ENCODE assay signal across 1 cellular context in the genomic region with DNA sequence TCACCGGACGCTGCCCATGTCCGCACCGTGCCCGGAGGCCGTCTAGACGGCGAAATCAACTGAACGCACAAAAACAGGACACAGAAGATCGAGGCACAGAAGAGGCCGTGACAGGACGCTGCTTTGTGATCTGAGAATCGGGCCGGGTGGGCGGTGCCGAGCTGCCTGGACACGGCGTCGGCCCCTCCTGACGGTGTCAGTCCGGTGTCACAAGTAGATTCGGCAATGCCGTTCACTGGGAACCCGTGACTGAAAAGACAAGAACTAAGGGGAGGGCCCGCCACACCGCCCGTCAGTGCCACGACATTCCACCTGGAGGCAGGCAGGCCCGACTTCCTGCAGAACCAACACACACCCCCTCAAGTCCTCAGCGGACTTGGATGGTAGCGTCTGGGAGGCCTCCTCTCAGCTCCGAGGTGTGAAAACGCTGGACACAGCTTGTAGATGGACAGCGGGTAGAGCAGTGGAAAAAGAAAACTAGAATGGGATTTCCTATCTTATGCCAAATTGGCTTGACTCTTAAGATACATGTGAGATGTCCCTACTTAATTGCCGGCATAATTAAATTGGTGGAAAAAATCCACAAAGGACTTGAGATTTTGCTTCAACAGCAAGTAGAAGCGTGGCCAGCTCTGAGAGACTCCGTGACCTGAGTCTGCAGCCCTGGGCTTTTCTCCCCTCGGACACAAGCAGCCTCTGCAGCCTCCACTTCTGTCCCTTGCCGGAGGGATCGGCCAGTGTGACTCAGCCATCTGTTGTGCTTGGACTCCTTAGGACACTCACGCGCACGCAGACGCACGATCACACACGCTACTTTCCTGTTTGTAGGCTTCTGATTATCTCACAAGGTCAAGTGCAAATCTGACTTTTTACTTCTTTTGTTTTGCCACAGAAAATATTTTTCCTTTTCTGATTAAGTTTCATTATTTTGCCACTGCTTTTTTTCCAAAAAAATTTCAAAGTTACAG.
TF ChIP-seq lines count a peak whose summit lies in the region.

No MANE protein-coding gene starts in this region.

TF ChIP-seq in HepG2, 621 proteins besides CTCF, POLR2A, EP300 and RAD21:
- TF ChIP-seq HMG20B (CRISPR knock-in tag; conservative IDR thresholded peaks at IDR 0.05), result no peak
- no peak for TF ChIP-seq MAFF (IDR thresholded peaks at IDR 0.05; ENCODE audit: low read depth, low read length)
- TF ChIP-seq, protein P1, sequence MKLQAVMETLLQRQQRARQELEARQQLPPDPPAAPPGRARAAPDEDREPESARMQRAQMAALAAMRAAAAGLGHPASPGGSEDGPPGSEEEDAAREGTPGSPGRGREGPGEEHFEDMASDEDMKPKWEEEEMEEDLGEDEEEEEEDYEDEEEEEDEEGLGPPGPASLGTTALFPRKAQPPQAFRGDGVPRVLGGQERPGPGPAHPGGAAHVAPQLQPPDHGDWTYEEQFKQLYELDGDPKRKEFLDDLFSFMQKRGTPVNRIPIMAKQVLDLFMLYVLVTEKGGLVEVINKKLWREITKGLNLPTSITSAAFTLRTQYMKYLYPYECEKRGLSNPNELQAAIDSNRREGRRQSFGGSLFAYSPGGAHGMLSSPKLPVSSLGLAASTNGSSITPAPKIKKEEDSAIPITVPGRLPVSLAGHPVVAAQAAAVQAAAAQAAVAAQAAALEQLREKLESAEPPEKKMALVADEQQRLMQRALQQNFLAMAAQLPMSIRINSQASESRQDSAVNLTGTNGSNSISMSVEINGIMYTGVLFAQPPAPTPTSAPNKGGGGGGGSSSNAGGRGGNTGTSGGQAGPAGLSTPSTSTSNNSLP (IDR thresholded peaks at IDR 0.05; ENCODE audit: low read depth, low read length), result no peak
- TF ChIP-seq BCL6 (CRISPR knock-in tag; IDR thresholded peaks at IDR 0.05), result no peak
- TF ChIP-seq, protein P2, sequence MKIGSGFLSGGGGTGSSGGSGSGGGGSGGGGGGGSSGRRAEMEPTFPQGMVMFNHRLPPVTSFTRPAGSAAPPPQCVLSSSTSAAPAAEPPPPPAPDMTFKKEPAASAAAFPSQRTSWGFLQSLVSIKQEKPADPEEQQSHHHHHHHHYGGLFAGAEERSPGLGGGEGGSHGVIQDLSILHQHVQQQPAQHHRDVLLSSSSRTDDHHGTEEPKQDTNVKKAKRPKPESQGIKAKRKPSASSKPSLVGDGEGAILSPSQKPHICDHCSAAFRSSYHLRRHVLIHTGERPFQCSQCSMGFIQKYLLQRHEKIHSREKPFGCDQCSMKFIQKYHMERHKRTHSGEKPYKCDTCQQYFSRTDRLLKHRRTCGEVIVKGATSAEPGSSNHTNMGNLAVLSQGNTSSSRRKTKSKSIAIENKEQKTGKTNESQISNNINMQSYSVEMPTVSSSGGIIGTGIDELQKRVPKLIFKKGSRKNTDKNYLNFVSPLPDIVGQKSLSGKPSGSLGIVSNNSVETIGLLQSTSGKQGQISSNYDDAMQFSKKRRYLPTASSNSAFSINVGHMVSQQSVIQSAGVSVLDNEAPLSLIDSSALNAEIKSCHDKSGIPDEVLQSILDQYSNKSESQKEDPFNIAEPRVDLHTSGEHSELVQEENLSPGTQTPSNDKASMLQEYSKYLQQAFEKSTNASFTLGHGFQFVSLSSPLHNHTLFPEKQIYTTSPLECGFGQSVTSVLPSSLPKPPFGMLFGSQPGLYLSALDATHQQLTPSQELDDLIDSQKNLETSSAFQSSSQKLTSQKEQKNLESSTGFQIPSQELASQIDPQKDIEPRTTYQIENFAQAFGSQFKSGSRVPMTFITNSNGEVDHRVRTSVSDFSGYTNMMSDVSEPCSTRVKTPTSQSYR (CRISPR knock-in tag; IDR thresholded peaks at IDR 0.05; ENCODE audit: borderline replicate concordance), result no peak
- no peak for TF ChIP-seq SPEN (CRISPR knock-in tag; IDR thresholded peaks at IDR 0.05; ENCODE audit: low read depth)
- no peak for TF ChIP-seq HDAC1 (CRISPR knock-in tag; IDR thresholded peaks at IDR 0.05)
- TF ChIP-seq HOXA3 (CRISPR knock-in tag; IDR thresholded peaks at IDR 0.05), result no peak
- TF ChIP-seq RFX3 (CRISPR knock-in tag; IDR thresholded peaks at IDR 0.05), result no peak
- no peak for TF ChIP-seq NR2F1 (CRISPR knock-in tag; IDR thresholded peaks at IDR 0.05)
- TF ChIP-seq, protein P3, sequence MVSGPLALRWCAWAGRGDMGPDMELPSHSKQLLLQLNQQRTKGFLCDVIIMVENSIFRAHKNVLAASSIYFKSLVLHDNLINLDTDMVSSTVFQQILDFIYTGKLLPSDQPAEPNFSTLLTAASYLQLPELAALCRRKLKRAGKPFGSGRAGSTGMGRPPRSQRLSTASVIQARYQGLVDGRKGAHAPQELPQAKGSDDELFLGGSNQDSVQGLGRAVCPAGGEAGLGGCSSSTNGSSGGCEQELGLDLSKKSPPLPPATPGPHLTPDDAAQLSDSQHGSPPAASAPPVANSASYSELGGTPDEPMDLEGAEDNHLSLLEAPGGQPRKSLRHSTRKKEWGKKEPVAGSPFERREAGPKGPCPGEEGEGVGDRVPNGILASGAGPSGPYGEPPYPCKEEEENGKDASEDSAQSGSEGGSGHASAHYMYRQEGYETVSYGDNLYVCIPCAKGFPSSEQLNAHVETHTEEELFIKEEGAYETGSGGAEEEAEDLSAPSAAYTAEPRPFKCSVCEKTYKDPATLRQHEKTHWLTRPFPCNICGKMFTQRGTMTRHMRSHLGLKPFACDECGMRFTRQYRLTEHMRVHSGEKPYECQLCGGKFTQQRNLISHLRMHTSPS (CRISPR knock-in tag; IDR thresholded peaks at IDR 0.05; ENCODE audit: low read depth), result no peak
- no peak for TF ChIP-seq MTF2 (CRISPR knock-in tag; IDR thresholded peaks at IDR 0.05; ENCODE audit: borderline replicate concordance)
- TF ChIP-seq ZBTB3 (CRISPR knock-in tag; IDR thresholded peaks at IDR 0.05; ENCODE audit: borderline replicate concordance, low read depth), result no peak
- TF ChIP-seq ZNF883 (CRISPR knock-in tag; IDR thresholded peaks at IDR 0.05; ENCODE audit: not compliant biosample characterization), result no peak
- no peak for TF ChIP-seq ZKSCAN8 (CRISPR knock-in tag; IDR thresholded peaks at IDR 0.05; ENCODE audit: borderline replicate concordance)
- no peak for TF ChIP-seq ZNF30 (CRISPR knock-in tag; IDR thresholded peaks at IDR 0.05)
- TF ChIP-seq EEA1 (CRISPR knock-in tag; IDR thresholded peaks at IDR 0.05; ENCODE audit: borderline replicate concordance), result no peak
- TF ChIP-seq, protein P4, sequence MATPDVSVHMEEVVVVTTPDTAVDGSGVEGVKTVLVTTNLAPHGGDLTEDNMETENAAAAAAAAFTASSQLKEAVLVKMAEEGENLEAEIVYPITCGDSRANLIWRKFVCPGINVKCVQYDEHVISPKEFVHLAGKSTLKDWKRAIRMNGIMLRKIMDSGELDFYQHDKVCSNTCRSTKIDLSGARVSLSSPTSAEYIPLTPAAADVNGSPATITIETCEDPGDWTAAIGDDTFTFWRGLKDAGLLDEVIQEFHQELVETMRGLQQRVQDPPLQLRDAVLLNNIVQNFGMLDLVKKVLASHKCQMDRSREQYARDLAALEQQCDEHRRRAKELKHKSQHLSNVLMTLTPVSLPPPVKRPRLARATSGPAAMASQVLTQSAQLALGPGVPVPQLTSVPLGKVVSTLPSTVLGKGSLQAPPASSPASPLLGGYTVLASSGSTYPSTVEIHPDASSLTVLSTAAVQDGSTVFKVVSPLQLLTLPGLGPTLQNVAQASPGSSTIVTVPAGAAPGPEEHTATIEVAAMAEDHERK (CRISPR knock-in tag; IDR thresholded peaks at IDR 0.05; ENCODE audit: low read depth), result no peak
